Comparison of ENCODE assay signal across 14 cellular contexts in the genomic region with DNA sequence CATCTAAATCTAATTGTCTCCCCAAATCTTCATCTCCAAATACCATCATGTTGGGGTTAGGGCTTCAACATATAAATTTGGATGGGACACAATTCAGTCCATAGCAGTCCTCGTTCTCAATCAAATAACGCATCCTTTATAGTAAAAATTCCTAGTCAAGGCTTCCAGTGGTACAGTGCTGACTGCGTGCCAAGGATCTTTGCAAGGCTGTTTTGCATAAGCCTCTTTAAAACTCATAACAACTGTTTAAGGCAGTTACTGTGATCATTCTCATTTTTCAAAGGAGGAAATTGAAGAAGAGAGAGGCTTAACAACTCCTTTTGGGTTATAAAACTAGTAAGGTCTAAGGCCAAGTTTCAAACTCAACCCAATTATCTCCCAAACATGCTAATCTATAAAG.
A peak's percentile ranks its signal among the peaks of the same experiment; 100 is the strongest.
DNase-seq lines count a peak whose midpoint lies in the region; ATAC-seq and TF ChIP-seq lines count a peak whose summit lies in the region.
"Had no signal": no experiment of that assay in that cellular context is flagged by ENCODE, and none has a peak within 500 bp of the region (broad histone marks: within the 10 kb centered on the region; RNA-seq: fewer than 3 reads in every experiment).

No MANE protein-coding gene starts in this region.

- ATAC-seq in right lobe of liver: no peak
- no peak for ATAC-seq in HG03097 (IDR thresholded peaks at IDR 0.05; ENCODE audit: low FRiP score, unreplicated experiment)
- ATAC-seq: A549, K562 had no signal

- H3K36me3 ChIP-seq in HAP-1 (replicated peaks): no peaks in the 10 kb centered on the region
- no peaks in the 10 kb centered on the region for H3K36me3 ChIP-seq in right lobe of liver
- H3K36me3 ChIP-seq: BLaER1 had no signal

- intact Hi-C loops in right lobe of liver (cut with DNase I): no loop called here

- H3K9me3 ChIP-seq in HAP-1: no peaks in the 10 kb centered on the region
- H3K9me3 ChIP-seq in right lobe of liver: no peaks in the 10 kb centered on the region
- H3K9me3 ChIP-seq: A549, BLaER1, Caco-2 had no signal

- peak; percentile 72 to 83 for DNase-seq in HAP-1 (ENCODE audit: low spot score in 2 of 2)
- peak; percentile 89 for DNase-seq in NCI-H82 (lab: John Stamatoyannopoulos, UW)
- DNase-seq in fibroblast of gingiva (ENCODE audit: low read depth): peak; percentile 13
- DNase-seq in right lobe of liver: no peak
- DNase-seq in GM13976 (ENCODE audit: low spot score): no peak
- DNase-seq: AML-193; Caco-2; CD8-positive, alpha-beta memory T cell; DMS53 had no signal

- H3K4me1 ChIP-seq in HAP-1 (peaks cover 26% of the 10 kb centered on the region), right lobe of liver (no peaks in the 10 kb centered on the region)
- H3K4me1 ChIP-seq: BLaER1, Caco-2 had no signal

- no peaks in the 10 kb centered on the region; the same call in 1 of the 2 replicates for H3K27me3 ChIP-seq in HAP-1 (ENCODE audit: low read depth)
- no peaks in the 10 kb centered on the region for H3K27me3 ChIP-seq in right lobe of liver
- H3K27me3 ChIP-seq: BLaER1 had no signal

- in situ Hi-C loops in HAP-1 (cut with MboI; ENCODE audit: low sequenced_read_pairs) (no loop called here), GM13976 (cut with MboI; ENCODE audit: low sequenced_read_pairs, unreplicated experiment) (no loop called here)

- H3K27ac ChIP-seq in right lobe of liver: no peak overlapping the region
- H3K27ac ChIP-seq: A549, BLaER1, HL-60 had no signal

- H3K4me3 ChIP-seq in HAP-1 (no peak overlapping the region), right lobe of liver (no peak overlapping the region)
- H3K4me3 ChIP-seq: A549, BLaER1, K562 had no signal

- no peak for TF ChIP-seq POLR2A in right lobe of liver (IDR thresholded peaks at IDR 0.05)

- no peak for TF ChIP-seq CTCF in right lobe of liver (IDR thresholded peaks at IDR 0.05)
- TF ChIP-seq CTCF in GM13976 (IDR thresholded peaks at IDR 0.05; ENCODE audit: borderline replicate concordance, control extremely low read depth, extremely low read depth, insufficient read depth, missing control alignments): no peak

- 94% methylated on average over 3 of the region's 3 CpGs for WGBS in right lobe of liver (ENCODE audit: insufficient coverage, low coverage, low lambda C conversion rate, missing lambda C conversion rate)

Comparison
In these comparisons a context has a peak if more than half of its experiments do, and no peak if none do; other contexts are left out.
1. DNase-seq: peak in HAP-1 (2 of 2), NCI-H82 (single experiment) and fibroblast of gingiva (single experiment); none in right lobe of liver (0 of 3) and GM13976 (single experiment).